ENCODE assay signal across 8 cellular contexts in the genomic region with DNA sequence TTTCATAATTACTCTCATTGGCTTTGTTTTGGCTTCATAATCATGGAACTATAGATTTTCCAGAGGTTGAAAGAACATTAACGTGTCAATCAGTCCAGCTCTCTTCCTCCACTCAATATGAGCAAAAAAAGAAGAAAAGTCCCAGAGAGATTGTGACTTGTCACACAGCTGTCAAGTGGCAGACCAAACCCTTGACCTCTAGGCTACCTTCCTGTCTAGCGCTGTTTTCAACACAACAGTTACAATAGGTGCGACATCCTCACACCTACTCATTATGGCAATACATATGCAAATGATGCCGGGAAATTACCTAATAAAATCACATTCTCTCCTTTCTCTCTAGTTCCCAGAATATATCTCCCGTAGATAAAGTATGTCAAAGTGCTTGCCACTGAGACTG. TPM values are rescaled to one million over a fixed set of nuclear protein-coding genes. Genes with fewer than 3 reads are reported as not detected.
A peak's percentile ranks its signal among the peaks of the same experiment; 100 is the strongest.
DNase-seq lines count a peak whose midpoint lies in the region; ATAC-seq lines count a peak whose summit lies in the region.

No MANE protein-coding gene starts in this region.

- H3K27me3 ChIP-seq in NT2/D1 (ENCODE audit: insufficient read depth, insufficient read length) (no peaks in the 10 kb centered on the region), endocrine pancreas (ENCODE audit: control insufficient read depth, insufficient read depth, low read length) (no peaks in the 10 kb centered on the region)

- H3K4me1 ChIP-seq in NT2/D1 (ENCODE audit: insufficient read depth, insufficient read length) (no peaks in the 10 kb centered on the region), endocrine pancreas (ENCODE audit: control insufficient read depth, insufficient read depth, low read length) (peaks cover 10% of the 10 kb centered on the region)

- DNase-seq in G401 (ENCODE audit: low spot score) (peak; percentile 28), NT2/D1 (ENCODE audit: low read depth, low spot score) (no peak), skeletal muscle cell (ENCODE audit: low read depth) (no peak)

- H3K9ac ChIP-seq in NT2/D1 (ENCODE audit: insufficient read length, low read depth) = peak overlapping the region; percentile 62
- peak overlapping the region; percentile 89 for H3K9ac ChIP-seq in endocrine pancreas (ENCODE audit: control insufficient read depth, insufficient read depth, low read length)

- ATAC-seq in GM21447 (IDR thresholded peaks at IDR 0.05; ENCODE audit: unreplicated experiment) = peak; percentile 30
- no peak for ATAC-seq in GM21360 (IDR thresholded peaks at IDR 0.05; ENCODE audit: unreplicated experiment)
- no peak for ATAC-seq in GM21528 (IDR thresholded peaks at IDR 0.05; ENCODE audit: low FRiP score, unreplicated experiment)
- no peak for ATAC-seq in HG02588 (IDR thresholded peaks at IDR 0.05; ENCODE audit: unreplicated experiment)

- H3K36me3 ChIP-seq in NT2/D1 (ENCODE audit: insufficient read depth, insufficient read length, low read length) (peaks cover 20% of the 10 kb centered on the region), endocrine pancreas (ENCODE audit: control insufficient read depth, insufficient read depth, low read length) (no peaks in the 10 kb centered on the region)

- in situ Hi-C loops in G401 (cut with HindIII; ENCODE audit: low sequenced_read_pairs) = no loop called here

- no peaks in the 10 kb centered on the region for H3K9me3 ChIP-seq in NT2/D1 (ENCODE audit: insufficient read depth, low read length)
- no peaks in the 10 kb centered on the region for H3K9me3 ChIP-seq in endocrine pancreas (ENCODE audit: control insufficient read depth, low read length)

- H3K4me3 ChIP-seq in NT2/D1 (ENCODE audit: insufficient read length, low read depth) (peak overlapping the region; percentile 66), endocrine pancreas (ENCODE audit: control insufficient read depth, insufficient read depth, low read length) (peak overlapping the region; percentile 88), skeletal muscle cell (ENCODE audit: low read depth, low read length) (peak overlapping the region; percentile 70)

RNA-seq across cellular contexts. Expression of gene WARS2, which starts 1.1 kb away (rescaled TPM):
- 15.5 and 16.4 TPM in 2 replicates for total RNA-seq in G401 (2014; rRNA removed; shearing (Covaris generic))
